In genomic region chr15:78103406-78104118, GRCh38 we compare ENCODE assay signal across 9 cellular contexts. TPM values are rescaled to one million over a fixed set of nuclear protein-coding genes. Genes with fewer than 3 reads are reported as not detected.
DNase-seq lines count a peak whose midpoint lies in the region; ATAC-seq lines count a peak whose summit lies in the region.
"Had no signal": no experiment of that assay in that cellular context is flagged by ENCODE, and none has a peak within 500 bp of the region (broad histone marks: within the 10 kb centered on the region; RNA-seq: fewer than 3 reads in every experiment).

No MANE protein-coding gene starts in this region.

- no peaks in the 10 kb centered on the region for H3K27me3 ChIP-seq in CD8-positive, alpha-beta memory T cell (ENCODE audit: insufficient read depth, low read length, poor library complexity, severe bottlenecking)
- H3K27me3 ChIP-seq in H7 (ENCODE audit: control insufficient read depth, insufficient read depth, low read length) = no peaks in the 10 kb centered on the region

- POLR2A ChIA-PET in CD8-positive, alpha-beta memory T cell (lab: Charles Lee) = interaction anchor here (1.1 kb wide), 1 partner anchor 52 kb away, joined by 3 read pairs; no protein-coding TSS in a partner anchor

- no peaks in the 10 kb centered on the region for H3K36me3 Mint-ChIP-seq in CD8-positive, alpha-beta memory T cell

- peaks cover 46% of the 10 kb centered on the region for H3K4me1 ChIP-seq in CD8-positive, alpha-beta memory T cell (ENCODE audit: insufficient read depth, low read length)

- H3K4me3 ChIP-seq in CD8-positive, alpha-beta memory T cell (ENCODE audit: low read length) = peak overlapping the region; percentile 4
- no peak overlapping the region for H3K4me3 ChIP-seq in H7 (ENCODE audit: insufficient read depth, low read depth, low read length)

- H3K9me3 Mint-ChIP-seq in CD8-positive, alpha-beta memory T cell = no peaks in the 10 kb centered on the region

- H3K27me3 Mint-ChIP-seq in CD8-positive, alpha-beta memory T cell = peaks cover 0 to 3% of the 10 kb centered on the region in 2 donors

- H3K27ac Mint-ChIP-seq in CD8-positive, alpha-beta memory T cell = peak overlapping the region; percentile 86 to 97 (median 90)

- H3K27ac ChIP-seq in CD8-positive, alpha-beta memory T cell (ENCODE audit: low read depth, low read length) = peak overlapping the region; percentile 39

- ATAC-seq in GM21619 (IDR thresholded peaks at IDR 0.05; ENCODE audit: unreplicated experiment) = peak; percentile 82

- DNase-seq in CD8-positive, alpha-beta memory T cell = peak; percentile 33 to 82 (median 48)
- DNase-seq in NOMO-1 treated with DMSO at 0.1 percent for 48 hours (lab: John Stamatoyannopoulos, UW; ENCODE audit: unreplicated experiment) (peak; percentile 43), foreskin melanocyte (no peak), H7 (no peak), NCI-H748 (lab: John Stamatoyannopoulos, UW; ENCODE audit: unreplicated experiment) (no peak)
- DNase-seq in activated T-helper 9 cell treated with anti-CD3 and anti-CD28 coated beads, Interleukin-2, amount 50 U/mL, for 16 hours (ENCODE audit: low read depth) = peak; percentile 34
- DNase-seq in stimulated activated CD4-positive, alpha-beta T cell treated with anti-CD3 and anti-CD28 coated beads, Interleukin-1b, Interleukin-23, amount 100 ng/mL, for 48 hours = peak; percentile 70

- no peaks in the 10 kb centered on the region for H3K9me3 ChIP-seq in CD8-positive, alpha-beta memory T cell (ENCODE audit: low read length)

- CTCF ChIA-PET in CD8-positive, alpha-beta memory T cell (lab: Charles Lee) = interaction anchor here (1.0 to 13.3 kb wide), 7 partner anchors 27 to 147 kb away, joined by 3 to 146 read pairs (median 6); no protein-coding TSS in a partner anchor

- no peaks in the 10 kb centered on the region for H3K36me3 ChIP-seq in CD8-positive, alpha-beta memory T cell (ENCODE audit: insufficient read depth, low read length)
- peaks cover 1% of the 10 kb centered on the region for H3K36me3 ChIP-seq in H7 (replicated peaks; ENCODE audit: control insufficient read depth, insufficient read depth, low read length)

- peak overlapping the region in 6 of 7 donors; percentile 24 to 83 (median 54) for H3K4me3 Mint-ChIP-seq in CD8-positive, alpha-beta memory T cell

- peaks cover 46 to 55% (median 47%) of the 10 kb centered on the region in 3 donors for H3K4me1 Mint-ChIP-seq in CD8-positive, alpha-beta memory T cell

RNA-seq across cellular contexts. Expression of gene SH2D7, which starts 11.2 kb away (rescaled TPM):
- total RNA-seq in CD8-positive, alpha-beta memory T cell = not detected
- polyA plus RNA-seq in CD8-positive, alpha-beta memory T cell = not detected
- not detected in 2 replicates for total RNA-seq in H7 (2014; rRNA removed; shearing (Covaris generic))
- total RNA-seq: activated CD8-positive, alpha-beta memory T cell treated with anti-CD3 and anti-CD28 coated beads for 36 hours had no signal

RNA-seq across cellular contexts. Expression of gene TBC1D2B, which starts 26.1 kb away (rescaled TPM):
- total RNA-seq in CD8-positive, alpha-beta memory T cell = 10 to 100 TPM; 40.1 to 41.1 TPM
- 26.4 TPM for polyA plus RNA-seq in CD8-positive, alpha-beta memory T cell
- total RNA-seq in H7 (2014; rRNA removed; shearing (Covaris generic)) = 9.9 and 15.7 TPM in 2 replicates

RNA-seq across cellular contexts. Expression of gene CIB2, which starts 27.7 kb away (rescaled TPM):
- total RNA-seq in CD8-positive, alpha-beta memory T cell = 1 to 10 TPM; 2.1 to 2.3 TPM
- polyA plus RNA-seq in CD8-positive, alpha-beta memory T cell = 2.0 TPM
- total RNA-seq in H7 (2014; rRNA removed; shearing (Covaris generic)) = 56.7 and 64.5 TPM in 2 replicates

RNA-seq across cellular contexts. Expression of gene IDH3A, which starts 45.6 kb away (rescaled TPM):
- total RNA-seq in CD8-positive, alpha-beta memory T cell = 100 to 1,000 TPM; 134 to 151 TPM
- polyA plus RNA-seq in CD8-positive, alpha-beta memory T cell = 44.3 TPM
- total RNA-seq in H7 (2014; rRNA removed; shearing (Covaris generic)) = 27.4 and 30.4 TPM in 2 replicates

Comparison
In these comparisons a context has a peak if more than half of its experiments do, and no peak if none do; other contexts are left out.
1. DNase-seq: peak in CD8-positive, alpha-beta memory T cell (5 of 5), NOMO-1 treated with DMSO at 0.1 percent for 48 hours (single experiment), activated T-helper 9 cell treated with anti-CD3 and anti-CD28 coated beads, Interleukin-2, amount 50 U/mL, for 16 hours (single experiment) and stimulated activated CD4-positive, alpha-beta T cell treated with anti-CD3 and anti-CD28 coated beads, Interleukin-1b, Interleukin-23, amount 100 ng/mL, for 48 hours (single experiment); none in foreskin melanocyte (single experiment), H7 (single experiment) and NCI-H748 (single experiment).
2. RNA of gene CIB2, which starts 27.7 kb away (total RNA-seq): 56.7 to 64.5 TPM in H7; 2.1 to 2.3 TPM in CD8-positive, alpha-beta memory T cell; every median in the first group is over 10 times any median in the second.